ENCODE assay signal across 8 cellular contexts in the genomic region with DNA sequence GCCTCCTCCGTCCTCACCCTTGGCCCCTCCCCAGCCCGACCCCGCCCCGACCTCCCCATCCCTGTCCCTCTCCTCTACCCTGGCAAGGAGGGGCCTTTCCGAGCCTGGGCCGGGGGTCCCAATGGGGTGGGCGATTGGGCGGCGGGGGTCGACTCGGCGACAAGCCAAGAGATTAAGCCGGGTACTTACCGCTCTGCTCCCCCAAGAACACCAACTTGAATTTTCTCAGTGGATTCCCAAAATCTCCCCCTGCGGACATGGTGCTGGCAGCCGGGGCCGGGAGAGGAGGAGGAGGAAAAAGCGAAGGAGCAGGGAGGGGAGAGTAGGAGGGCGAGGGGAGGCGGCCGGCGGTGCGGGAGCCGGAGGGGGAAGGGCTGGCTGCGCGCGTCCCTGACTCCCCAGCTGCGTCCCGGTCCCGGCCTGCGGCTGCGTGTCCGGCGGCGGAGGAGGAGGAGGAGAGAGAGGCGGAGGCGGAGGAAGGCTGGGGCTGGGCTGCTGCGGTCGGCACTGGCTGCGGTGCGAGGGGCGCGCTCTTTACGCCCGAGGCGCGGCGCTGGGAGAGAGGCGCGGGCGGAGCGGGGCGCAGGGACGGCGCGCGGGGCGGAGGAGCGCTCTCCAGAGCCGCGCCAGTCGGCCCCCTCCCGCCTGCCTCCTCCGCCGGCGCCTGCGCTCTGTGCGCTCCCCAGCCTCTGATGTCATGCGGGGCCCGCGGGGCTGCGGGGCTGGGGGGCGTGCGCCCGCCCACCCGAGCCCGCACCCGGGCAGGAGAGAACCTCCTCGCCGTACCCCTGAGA. TPM values are rescaled to one million over a fixed set of nuclear protein-coding genes. Genes with fewer than 3 reads are reported as not detected.
DNase-seq lines count a peak whose midpoint lies in the region; ATAC-seq and TF ChIP-seq lines count a peak whose summit lies in the region.

Gene RAB6B (minus strand): TSS at position 675 of the 794 bp plus-strand sequence. CDS start 416 bp downstream, at position 259.

- H3K27me3 Mint-ChIP-seq in central memory CD8-positive, alpha-beta T cell: peaks cover 74% of the 10 kb centered on the region

- H3K36me3 Mint-ChIP-seq in central memory CD8-positive, alpha-beta T cell (ENCODE audit: insufficient read depth): peaks cover 1% of the 10 kb centered on the region

- H3K36me3 ChIP-seq in BJ (ENCODE audit: control insufficient read depth, insufficient read depth, low read length): no peaks in the 10 kb centered on the region
- H3K36me3 ChIP-seq in skeletal muscle satellite cell (ENCODE audit: insufficient read depth, low read length): no peaks in the 10 kb centered on the region

- H3K4me1 Mint-ChIP-seq in central memory CD8-positive, alpha-beta T cell: no peaks in the 10 kb centered on the region

- H3K27me3 ChIP-seq in BJ (ENCODE audit: control insufficient read depth, insufficient read depth, low read length) (peaks cover 36% of the 10 kb centered on the region), skeletal muscle satellite cell (ENCODE audit: control insufficient read depth, insufficient read depth, low read length) (peaks cover 66% of the 10 kb centered on the region)

- H3K9ac ChIP-seq in skeletal muscle satellite cell (ENCODE audit: low read depth, low read length): peak within 1 kb of the TSS; percentile 58

- H3K27ac Mint-ChIP-seq in central memory CD8-positive, alpha-beta T cell (ENCODE audit: low read depth): no peak within 1 kb of the TSS

- ATAC-seq in GM19372 (IDR thresholded peaks at IDR 0.05; ENCODE audit: low read depth, unreplicated experiment) (peak; percentile 64), HG03095 (IDR thresholded peaks at IDR 0.05; ENCODE audit: unreplicated experiment) (no peak), HG02973 (IDR thresholded peaks at IDR 0.05; ENCODE audit: unreplicated experiment) (no peak)
- no peak for ATAC-seq in central memory CD8-positive, alpha-beta T cell (replicated peaks; ENCODE audit: extremely low read depth, poor library complexity, severe bottlenecking)

- H3K4me2 ChIP-seq in skeletal muscle satellite cell (ENCODE audit: low read length): peak within 1 kb of the TSS; percentile 99

- H3K9me3 ChIP-seq in skeletal muscle satellite cell (replicated peaks; ENCODE audit: low read length): no peaks in the 10 kb centered on the region

- DNase-seq in BJ (ENCODE audit: low read depth) (no peak), NCI-H774 (lab: John Stamatoyannopoulos, UW) (peak; percentile 33), iris pigment epithelial cell (ENCODE audit: low read depth) (peak; percentile 58)
- DNase-seq in central memory CD8-positive, alpha-beta T cell (ENCODE audit: low spot score in 2 of 2): no peak

- no peaks in the 10 kb centered on the region for H3K9me3 Mint-ChIP-seq in central memory CD8-positive, alpha-beta T cell

- H3K4me3 ChIP-seq in BJ (ENCODE audit: low read depth, low read length): peak within 1 kb of the TSS; percentile 51
- H3K4me3 ChIP-seq in skeletal muscle satellite cell (ENCODE audit: low read length): peak within 1 kb of the TSS; percentile 86

- H3K4me1 ChIP-seq in skeletal muscle satellite cell (ENCODE audit: control insufficient read depth, insufficient read depth, low read length): no peaks in the 10 kb centered on the region

- peak within 1 kb of the TSS; percentile 54 for H3K4me3 Mint-ChIP-seq in central memory CD8-positive, alpha-beta T cell

- CTCF ChIA-PET in BJ (lab: Yijun Ruan, JAX): no interaction called here

- POLR2A ChIA-PET in BJ (lab: Charles Lee): no interaction called here

- no peak for TF ChIP-seq CTCF in BJ (IDR thresholded peaks at IDR 0.05; ENCODE audit: insufficient read depth, low read depth, low read length)

RNA-seq across cellular contexts. Expression of gene RAB6B, which starts in this region (rescaled TPM):
- 2.0 and 3.0 TPM in 2 replicates for polyA plus RNA-seq in BJ (2011; rRNA removed)
- 1.0 and 1.6 TPM in 2 replicates for polyA minus RNA-seq in BJ (2011; rRNA and poly(A)+ RNA removed)
- total RNA-seq in skeletal muscle satellite cell (2012; rRNA removed): 0.44 and 1.8 TPM in 2 replicates

Comparison
In these comparisons a context has a peak if more than half of its experiments do, and no peak if none do; other contexts are left out.
1. DNase-seq: peak in NCI-H774 (single experiment) and iris pigment epithelial cell (single experiment); none in BJ (single experiment) and central memory CD8-positive, alpha-beta T cell (0 of 2).